10 cellular contexts compared by ENCODE assay signal in genomic region chr17:48478224-48479013, GRCh38. TPM values are rescaled to one million over a fixed set of nuclear protein-coding genes. Genes with fewer than 3 reads are reported as not detected.
DNase-seq lines count a peak whose midpoint lies in the region; ATAC-seq and TF ChIP-seq lines count a peak whose summit lies in the region.
"Had no signal": no experiment of that assay in that cellular context is flagged by ENCODE, and none has a peak within 500 bp of the region (broad histone marks: within the 10 kb centered on the region; RNA-seq: fewer than 3 reads in every experiment).

No MANE protein-coding gene starts in this region.

- H3K36me3 Mint-ChIP-seq in activated CD4-positive, alpha-beta T cell treated with anti-CD3 and anti-CD28 coated beads for 36 hours (ENCODE audit: low read depth) = no peaks in the 10 kb centered on the region
- no peaks in the 10 kb centered on the region for H3K36me3 Mint-ChIP-seq in neural crest cell (ENCODE audit: low read depth)

- H3K27ac Mint-ChIP-seq in activated CD4-positive, alpha-beta T cell treated with anti-CD3 and anti-CD28 coated beads for 36 hours = peak overlapping the region; percentile 45
- no peak overlapping the region for H3K27ac Mint-ChIP-seq in neural crest cell (ENCODE audit: unreplicated experiment)

- H3K4me3 ChIP-seq in H7 (ENCODE audit: insufficient read depth, low read depth, low read length) (no peak overlapping the region), MG63 (no peak overlapping the region)
- H3K4me3 ChIP-seq in effector memory CD4-positive, alpha-beta T cell (ENCODE audit: insufficient read depth, low read depth, low read length, poor library complexity, severe bottlenecking) = no peak overlapping the region
- H3K4me3 ChIP-seq: thoracic aorta had no signal

- peak; percentile 51 for DNase-seq in activated CD4-positive, alpha-beta T cell treated with anti-CD3 and anti-CD28 coated beads for 36 hours
- no peak for DNase-seq in activated CD4-positive, alpha-beta T cell treated with anti-CD3 and anti-CD28 coated beads, Interleukin-2, amount 50 U/mL, for 1 hour
- DNase-seq in SKM-1 treated with dmso at 0.1 percent for 144 hours (lab: John Stamatoyannopoulos, UW; ENCODE audit: unreplicated experiment) (peak; percentile 96), neural crest cell (ENCODE audit: low read depth, low spot score) (no peak), H7 (no peak), MG63 (no peak)
- DNase-seq in effector memory CD4-positive, alpha-beta T cell = no peak

- no peaks in the 10 kb centered on the region for H3K9me3 ChIP-seq in MG63
- no peaks in the 10 kb centered on the region for H3K9me3 ChIP-seq in effector memory CD4-positive, alpha-beta T cell (ENCODE audit: control insufficient read depth, low read length)
- H3K9me3 ChIP-seq: thoracic aorta had no signal

- peak; percentile 87 for ATAC-seq in activated CD4-positive, alpha-beta T cell treated with anti-CD3 and anti-CD28 coated beads for 36 hours
- ATAC-seq in HG02678 (IDR thresholded peaks at IDR 0.05; ENCODE audit: unreplicated experiment) = peak; percentile 71

- peaks cover 2% of the 10 kb centered on the region for H3K27me3 Mint-ChIP-seq in activated CD4-positive, alpha-beta T cell treated with anti-CD3 and anti-CD28 coated beads for 36 hours
- H3K27me3 Mint-ChIP-seq in neural crest cell (ENCODE audit: low read depth) = peaks cover 79% of the 10 kb centered on the region

- H3K4me3 Mint-ChIP-seq in activated CD4-positive, alpha-beta T cell treated with anti-CD3 and anti-CD28 coated beads for 36 hours = no peak overlapping the region
- no peak overlapping the region for H3K4me3 Mint-ChIP-seq in neural crest cell

- intact Hi-C loops in activated CD4-positive, alpha-beta T cell treated with anti-CD3 and anti-CD28 coated beads for 36 hours (cut with DNase I, micrococcal nuclease) = no loop called here

- no peaks in the 10 kb centered on the region for H3K36me3 ChIP-seq in H7 (replicated peaks; ENCODE audit: control insufficient read depth, insufficient read depth, low read length)
- no peaks in the 10 kb centered on the region for H3K36me3 ChIP-seq in MG63
- H3K36me3 ChIP-seq in effector memory CD4-positive, alpha-beta T cell (ENCODE audit: control insufficient read depth, insufficient read depth, low read length) = no peaks in the 10 kb centered on the region
- H3K36me3 ChIP-seq: thoracic aorta had no signal

- peaks cover 4% of the 10 kb centered on the region for H3K4me1 ChIP-seq in effector memory CD4-positive, alpha-beta T cell (ENCODE audit: control insufficient read depth, insufficient read depth, low read length, poor library complexity, severe bottlenecking)

- TF ChIP-seq CTCF in neural crest cell (conservative IDR thresholded peaks at IDR 0.05) = peak; percentile 10

- CTCF ChIA-PET in activated CD4-positive, alpha-beta T cell treated with anti-CD3 and anti-CD28 coated beads for 36 hours (lab: Charles Lee) = interaction anchor here (0.7 to 1.3 kb wide), 2 partner anchors 13 to 143 kb away, joined by 3 to 5 read pairs; no protein-coding TSS in a partner anchor

- no peaks in the 10 kb centered on the region for H3K9me3 Mint-ChIP-seq in activated CD4-positive, alpha-beta T cell treated with anti-CD3 and anti-CD28 coated beads for 36 hours (ENCODE audit: low read depth)
- no peaks in the 10 kb centered on the region for H3K9me3 Mint-ChIP-seq in neural crest cell

- no peak overlapping the region for H3K27ac ChIP-seq in effector memory CD4-positive, alpha-beta T cell (ENCODE audit: insufficient read depth, low read length, poor library complexity, severe bottlenecking)
- H3K27ac ChIP-seq: thoracic aorta had no signal

- no peaks in the 10 kb centered on the region for H3K27me3 ChIP-seq in H7 (ENCODE audit: control insufficient read depth, insufficient read depth, low read length)
- no peaks in the 10 kb centered on the region for H3K27me3 ChIP-seq in MG63
- H3K27me3 ChIP-seq in effector memory CD4-positive, alpha-beta T cell (replicated peaks; ENCODE audit: control insufficient read depth, insufficient read depth, low read length, poor library complexity, severe bottlenecking) = no peaks in the 10 kb centered on the region

- peaks cover 16% of the 10 kb centered on the region for H3K4me1 Mint-ChIP-seq in activated CD4-positive, alpha-beta T cell treated with anti-CD3 and anti-CD28 coated beads for 36 hours
- no peaks in the 10 kb centered on the region for H3K4me1 Mint-ChIP-seq in neural crest cell

- POLR2A ChIA-PET in activated CD4-positive, alpha-beta T cell treated with anti-CD3 and anti-CD28 coated beads for 36 hours (lab: Charles Lee) = no interaction called here

RNA-seq across cellular contexts. Expression of gene SKAP1, which starts 48.4 kb away (rescaled TPM):
- 100 to 1,000 TPM in 1 of 2 experiments, 10 to 100 TPM in 1; 76.1 to 109 TPM for total RNA-seq in activated CD4-positive, alpha-beta T cell treated with anti-CD3 and anti-CD28 coated beads for 36 hours
- 0.49 TPM in 1 of 2 replicates, not detected in the other for total RNA-seq in neural crest cell
- not detected in 2 replicates for total RNA-seq in H7 (2014; rRNA removed; shearing (Covaris generic))
- not detected in 2 replicates for total RNA-seq in MG63 (2014; rRNA removed; shearing (Covaris generic); ENCODE audit: low replicate concordance)

RNA-seq across cellular contexts. Expression of gene HOXB1, which starts 52.4 kb away (rescaled TPM):
- not detected for total RNA-seq in activated CD4-positive, alpha-beta T cell treated with anti-CD3 and anti-CD28 coated beads for 36 hours
- total RNA-seq in neural crest cell = 2.7 and 3.6 TPM in 2 replicates
- total RNA-seq in H7 (2014; rRNA removed; shearing (Covaris generic)) = 4.5 and 6.4 TPM in 2 replicates
- not detected in 2 replicates for total RNA-seq in MG63 (2014; rRNA removed; shearing (Covaris generic); ENCODE audit: low replicate concordance)
- total RNA-seq: T-helper 2 cell treated with Interferon-gamma antibody and Interleukin-4, amounts not matched to agents 100 ng/mL and 5 ng/mL, for 36 hours; thoracic aorta had no signal

Comparison
In these comparisons a context has a peak if more than half of its experiments do, and no peak if none do; other contexts are left out.
1. DNase-seq: peak in activated CD4-positive, alpha-beta T cell treated with anti-CD3 and anti-CD28 coated beads for 36 hours (single experiment) and SKM-1 treated with dmso at 0.1 percent for 144 hours (single experiment); none in activated CD4-positive, alpha-beta T cell treated with anti-CD3 and anti-CD28 coated beads, Interleukin-2, amount 50 U/mL, for 1 hour (single experiment), neural crest cell (single experiment), H7 (single experiment), MG63 (single experiment) and effector memory CD4-positive, alpha-beta T cell (0 of 3).
2. RNA of gene SKAP1, which starts 48.4 kb away (total RNA-seq): 76.1 to 109 TPM in activated CD4-positive, alpha-beta T cell treated with anti-CD3 and anti-CD28 coated beads for 36 hours; 0.49 TPM in neural crest cell, not detected in H7 and not detected in MG63; every median in the first group is over 10 times any median in the second.